ENCODE assay signal across 9 cellular contexts in genomic region chr2:217858519-217859466, GRCh38.
A peak's percentile ranks its signal among the peaks of the same experiment; 100 is the strongest.
DNase-seq lines count a peak whose midpoint lies in the region; ATAC-seq and TF ChIP-seq lines count a peak whose summit lies in the region.
"Had no signal": no experiment of that assay in that cellular context is flagged by ENCODE, and none has a peak within 500 bp of the region (broad histone marks: within the 10 kb centered on the region; RNA-seq: fewer than 3 reads in every experiment).

No MANE protein-coding gene starts in this region.

- H3K79me2 ChIP-seq in GM23248 (ENCODE audit: insufficient read depth) = peaks cover 49% of the 10 kb centered on the region

- no peaks in the 10 kb centered on the region for H3K9me2 ChIP-seq in GM23248 (ENCODE audit: insufficient read depth)

- no peaks in the 10 kb centered on the region for H3K4me1 Mint-ChIP-seq in CD8-positive, alpha-beta memory T cell
- H3K4me1 Mint-ChIP-seq in activated CD4-positive, alpha-beta T cell treated with anti-CD3 and anti-CD28 coated beads, Interleukin-2, amount 10 ng/mL, durations not matched to agents 24 days and 14 days = no peaks in the 10 kb centered on the region
- H3K4me1 Mint-ChIP-seq: central memory CD8-positive, alpha-beta T cell had no signal

- H4K20me1 ChIP-seq in GM23248 (ENCODE audit: insufficient read depth) = no peaks in the 10 kb centered on the region

- peaks cover 18% of the 10 kb centered on the region for H3K36me3 ChIP-seq in GM23248 (ENCODE audit: low read depth)
- H3K36me3 ChIP-seq in sigmoid colon = peaks cover 37 to 87% (median 59%) of the 10 kb centered on the region in 4 donors
- H3K36me3 ChIP-seq in CD8-positive, alpha-beta memory T cell (ENCODE audit: insufficient read depth, low read length) = no peaks in the 10 kb centered on the region

- TF ChIP-seq CTCF in sigmoid colon (IDR thresholded peaks at IDR 0.05) = no peak

- TF ChIP-seq POLR2A in sigmoid colon (IDR thresholded peaks at IDR 0.05) = peak in 1 of 2 donors; percentile 24

- no peak for ATAC-seq in HG03442 (IDR thresholded peaks at IDR 0.05; ENCODE audit: unreplicated experiment)

- H3K36me3 Mint-ChIP-seq in CD8-positive, alpha-beta memory T cell = no peaks in the 10 kb centered on the region
- H3K36me3 Mint-ChIP-seq in activated CD4-positive, alpha-beta T cell treated with anti-CD3 and anti-CD28 coated beads, Interleukin-2, amount 10 ng/mL, durations not matched to agents 24 days and 14 days (ENCODE audit: low read depth) = no peaks in the 10 kb centered on the region

- no peak overlapping the region for H2AFZ ChIP-seq in GM23248

- intact Hi-C loops in sigmoid colon (cut with DNase I) = no loop called here
- intact Hi-C loops in activated CD4-positive, alpha-beta T cell treated with anti-CD3 and anti-CD28 coated beads, Interleukin-2, amount 10 ng/mL, durations not matched to agents 24 days and 14 days (cut with micrococcal nuclease) = no loop called here

- H3K27me3 Mint-ChIP-seq in CD8-positive, alpha-beta memory T cell = peaks cover 2 to 12% of the 10 kb centered on the region in 2 donors
- H3K27me3 Mint-ChIP-seq in activated CD4-positive, alpha-beta T cell treated with anti-CD3 and anti-CD28 coated beads, Interleukin-2, amount 10 ng/mL, durations not matched to agents 24 days and 14 days = no peaks in the 10 kb centered on the region

- H3K9ac ChIP-seq in GM23248 = peak overlapping the region; percentile 70

- in situ Hi-C loops in GM23248 (cut with MboI) = no loop called here

- WGBS in GM23248 (ENCODE audit: low coverage in 1 of 2, low lambda C conversion rate in 2 of 2, missing lambda C conversion rate in 2 of 2), 2 experiments = 4 to 14% methylated on average over 2 to 11 of the region's 11 CpGs
- WGBS in sigmoid colon, 2 donors = 34 to 42% methylated on average over 11 of the region's 11 CpGs

- no peak overlapping the region for H3K4me3 Mint-ChIP-seq in CD8-positive, alpha-beta memory T cell
- no peak overlapping the region for H3K4me3 Mint-ChIP-seq in activated CD4-positive, alpha-beta T cell treated with anti-CD3 and anti-CD28 coated beads, Interleukin-2, amount 10 ng/mL, durations not matched to agents 24 days and 14 days
- H3K4me3 Mint-ChIP-seq: central memory CD8-positive, alpha-beta T cell had no signal

- POLR2A ChIA-PET in CD8-positive, alpha-beta memory T cell (lab: Charles Lee) = no interaction called here

- peak overlapping the region; percentile 72 for H3K4me2 ChIP-seq in GM23248 (ENCODE audit: unreplicated experiment)

- no peak overlapping the region for H3K27ac Mint-ChIP-seq in CD8-positive, alpha-beta memory T cell
- no peak overlapping the region for H3K27ac Mint-ChIP-seq in activated CD4-positive, alpha-beta T cell treated with anti-CD3 and anti-CD28 coated beads, Interleukin-2, amount 10 ng/mL, durations not matched to agents 24 days and 14 days

- peak overlapping the region; percentile 17; the same call in 1 of the 2 replicates for H3K4me3 ChIP-seq in GM23248
- H3K4me3 ChIP-seq in sigmoid colon = peak overlapping the region; percentile 21 to 38 (median 35)
- H3K4me3 ChIP-seq in CD8-positive, alpha-beta memory T cell (ENCODE audit: low read length) = no peak overlapping the region

- TF ChIP-seq EP300 in sigmoid colon (IDR thresholded peaks at IDR 0.05) = no peak

- H3K9me3 Mint-ChIP-seq in CD8-positive, alpha-beta memory T cell = no peaks in the 10 kb centered on the region
- H3K9me3 Mint-ChIP-seq in activated CD4-positive, alpha-beta T cell treated with anti-CD3 and anti-CD28 coated beads, Interleukin-2, amount 10 ng/mL, durations not matched to agents 24 days and 14 days = no peaks in the 10 kb centered on the region
- H3K9me3 Mint-ChIP-seq: central memory CD8-positive, alpha-beta T cell had no signal

- H3K27me3 ChIP-seq in GM23248 (replicated peaks; ENCODE audit: insufficient read depth) = no peaks in the 10 kb centered on the region
- no peaks in the 10 kb centered on the region for H3K27me3 ChIP-seq in sigmoid colon
- H3K27me3 ChIP-seq in CD8-positive, alpha-beta memory T cell (ENCODE audit: insufficient read depth, low read length, poor library complexity, severe bottlenecking) = no peaks in the 10 kb centered on the region

- peak overlapping the region; percentile 96 for H3K27ac ChIP-seq in GM23248
- peak overlapping the region; percentile 83 to 98 (median 92) for H3K27ac ChIP-seq in sigmoid colon
- no peak overlapping the region for H3K27ac ChIP-seq in CD8-positive, alpha-beta memory T cell (ENCODE audit: low read depth, low read length)

- H3K9me3 ChIP-seq in GM23248 (ENCODE audit: low read depth) = no peaks in the 10 kb centered on the region
- no peaks in the 10 kb centered on the region for H3K9me3 ChIP-seq in sigmoid colon
- no peaks in the 10 kb centered on the region for H3K9me3 ChIP-seq in CD8-positive, alpha-beta memory T cell (ENCODE audit: low read length)

- DNase-seq in GM23248 (peak; percentile 98), amniotic epithelial cell (ENCODE audit: low read depth) (peak; percentile 71), hepatic stellate cell (ENCODE audit: low spot score) (peak; percentile 96), sigmoid colon (peak; percentile 94), NOMO-1 treated with dmso at 0.1 percent for 144 hours (lab: John Stamatoyannopoulos, UW; ENCODE audit: unreplicated experiment) (no peak)
- DNase-seq in CD8-positive, alpha-beta memory T cell = no peak
- no peak for DNase-seq in activated CD4-positive, alpha-beta T cell treated with anti-CD3 and anti-CD28 coated beads, Interleukin-2, amount 10 ng/mL, durations not matched to agents 24 days and 14 days

- peaks cover 43% of the 10 kb centered on the region for H3F3A ChIP-seq in GM23248 (ENCODE audit: insufficient read depth)

- H3K4me1 ChIP-seq in GM23248 (ENCODE audit: insufficient read depth) (peaks cover 30% of the 10 kb centered on the region), sigmoid colon (peaks cover 0 to 100% (median 100%) of the 10 kb centered on the region in 4 donors)
- H3K4me1 ChIP-seq in CD8-positive, alpha-beta memory T cell (ENCODE audit: insufficient read depth, low read length) = no peaks in the 10 kb centered on the region

- CTCF ChIA-PET in CD8-positive, alpha-beta memory T cell (lab: Charles Lee) = interaction anchor here (1.0 kb wide), 1 partner anchor 73 kb away, joined by 3 read pairs; no protein-coding TSS in a partner anchor

Comparison
In these comparisons a context has a peak if more than half of its experiments do, and no peak if none do; other contexts are left out.
1. DNase-seq: peak in GM23248 (single experiment), amniotic epithelial cell (single experiment), hepatic stellate cell (single experiment) and sigmoid colon (single experiment); none in NOMO-1 treated with dmso at 0.1 percent for 144 hours (single experiment), CD8-positive, alpha-beta memory T cell (0 of 5) and activated CD4-positive, alpha-beta T cell treated with anti-CD3 and anti-CD28 coated beads, Interleukin-2, amount 10 ng/mL, durations not matched to agents 24 days and 14 days (single experiment).